ENCODE assay signal across 1 cellular context in genomic region chr19:18319591-18320135, GRCh38.
A peak's percentile ranks its signal among the peaks of the same experiment; 100 is the strongest.
TF ChIP-seq lines count a peak whose summit lies in the region.

No MANE protein-coding gene starts in this region.

TF ChIP-seq in HepG2, 621 proteins besides CTCF, POLR2A, EP300 and RAD21 (continued from another document and continues in another):
- TF ChIP-seq ZBTB33 (CRISPR knock-in tag; IDR thresholded peaks at IDR 0.05) (peak; percentile 63; the same call in 1 of the 2 replicates), ZNF747 (CRISPR knock-in tag; IDR thresholded peaks at IDR 0.05; ENCODE audit: borderline replicate concordance) (peak; percentile 65; the same call in 1 of the 2 replicates), ZBTB34 (CRISPR knock-in tag; IDR thresholded peaks at IDR 0.05) (no peak; the same call in 1 of the 2 replicates), ZSCAN29 (CRISPR knock-in tag; conservative IDR thresholded peaks at IDR 0.05) (peak; percentile 85; the same call in 1 of the 2 replicates), MIER2 (CRISPR knock-in tag; IDR thresholded peaks at IDR 0.05) (peak; percentile 62; the same call in 1 of the 2 replicates), ATF2 (CRISPR knock-in tag; IDR thresholded peaks at IDR 0.05) (peak; percentile 88; the same call in 1 of the 2 replicates), ATF1 (CRISPR knock-in tag; IDR thresholded peaks at IDR 0.05) (no peak; the same call in 1 of the 2 replicates), ZBTB25 (CRISPR knock-in tag; IDR thresholded peaks at IDR 0.05) (peak; percentile 87), ZBTB7B (CRISPR knock-in tag; IDR thresholded peaks at IDR 0.05) (peak; percentile 76), PTBP1 (IDR thresholded peaks at IDR 0.05; ENCODE audit: low read depth, low read length, poor library complexity, severe bottlenecking) (no peak), ZNF614 (CRISPR knock-in tag; IDR thresholded peaks at IDR 0.05; ENCODE audit: borderline replicate concordance) (peak; percentile 60; the same call in 1 of the 2 replicates), MIXL1 (CRISPR knock-in tag; IDR thresholded peaks at IDR 0.05) (peak; percentile 97), GATAD2A (CRISPR knock-in tag; IDR thresholded peaks at IDR 0.05) (peak; percentile 96), KDM6A (CRISPR knock-in tag; IDR thresholded peaks at IDR 0.05; ENCODE audit: low read depth) (peak; percentile 84), AKAP8 (CRISPR knock-in tag; IDR thresholded peaks at IDR 0.05) (peak; percentile 45), ZNF431 (CRISPR knock-in tag; IDR thresholded peaks at IDR 0.05; ENCODE audit: borderline replicate concordance, low read depth) (peak; percentile 58; the same call in 1 of the 2 replicates), ZNF646 (CRISPR knock-in tag; IDR thresholded peaks at IDR 0.05) (no peak; the same call in 1 of the 2 replicates), ZNF557 (CRISPR knock-in tag; IDR thresholded peaks at IDR 0.05) (no peak), E2F2 (CRISPR knock-in tag; IDR thresholded peaks at IDR 0.05; ENCODE audit: borderline replicate concordance) (no peak), RARG (CRISPR knock-in tag; IDR thresholded peaks at IDR 0.05; ENCODE audit: low read depth) (no peak), ZGPAT (CRISPR knock-in tag; IDR thresholded peaks at IDR 0.05) (peak; percentile 70), KDM4B (CRISPR knock-in tag; IDR thresholded peaks at IDR 0.05) (peak; percentile 70; the same call in 1 of the 2 replicates), NR0B2 (CRISPR knock-in tag; IDR thresholded peaks at IDR 0.05) (no peak), RXRA (CRISPR knock-in tag; IDR thresholded peaks at IDR 0.05) (peak; percentile 80), ZSCAN31 (CRISPR knock-in tag; IDR thresholded peaks at IDR 0.05; ENCODE audit: low read depth) (peak; percentile 54), POGZ (CRISPR knock-in tag; IDR thresholded peaks at IDR 0.05) (peak; percentile 37; the same call in 1 of the 2 replicates), BCL3 (CRISPR knock-in tag; IDR thresholded peaks at IDR 0.05) (peak; percentile 81), JUNB (CRISPR knock-in tag; IDR thresholded peaks at IDR 0.05; ENCODE audit: borderline replicate concordance) (no peak), HNF1B (CRISPR knock-in tag; IDR thresholded peaks at IDR 0.05) (peak; percentile 95), HBP1 (CRISPR knock-in tag; IDR thresholded peaks at IDR 0.05; ENCODE audit: low read depth) (no peak)
